10 cellular contexts compared by ENCODE assay signal in genomic region chr5:55175781-55176175, GRCh38. TPM values are rescaled to one million over a fixed set of nuclear protein-coding genes. Genes with fewer than 3 reads are reported as not detected.
DNase-seq lines count a peak whose midpoint lies in the region; ATAC-seq lines count a peak whose summit lies in the region.
"Had no signal": no experiment of that assay in that cellular context is flagged by ENCODE, and none has a peak within 500 bp of the region (broad histone marks: within the 10 kb centered on the region; RNA-seq: fewer than 3 reads in every experiment).

No MANE protein-coding gene starts in this region.

- H3K36me3 Mint-ChIP-seq in activated CD4-positive, alpha-beta T cell treated with anti-CD3 and anti-CD28 coated beads, Interleukin-2, amount 10 ng/mL, durations not matched to agents 7 days and 5 days (ENCODE audit: low read depth): no peaks in the 10 kb centered on the region
- no peaks in the 10 kb centered on the region for H3K36me3 Mint-ChIP-seq in activated naive CD8-positive, alpha-beta T cell

- H3K4me1 ChIP-seq in subcutaneous abdominal adipose tissue (ENCODE audit: control insufficient read depth in 5 of 5, insufficient read depth in 5 of 5, low read length in 5 of 5): peaks cover 6 to 34% (median 28%) of the 10 kb centered on the region in 5 donors

- H3K9me3 ChIP-seq in subcutaneous abdominal adipose tissue (ENCODE audit: control insufficient read depth in 5 of 5, low read length in 5 of 5): no peaks in the 10 kb centered on the region

- ATAC-seq in HG02678 (IDR thresholded peaks at IDR 0.05; ENCODE audit: unreplicated experiment) (no peak), GM21423 (IDR thresholded peaks at IDR 0.05; ENCODE audit: unreplicated experiment) (no peak), GM18498 (IDR thresholded peaks at IDR 0.05; ENCODE audit: unreplicated experiment) (no peak)

- H3K27ac ChIP-seq in subcutaneous abdominal adipose tissue (ENCODE audit: low read depth, low read length): no peak overlapping the region

- no peak for DNase-seq in activated CD4-positive, alpha-beta T cell treated with anti-CD3 and anti-CD28 coated beads, Interleukin-2, amount 10 ng/mL, durations not matched to agents 7 days and 5 days
- no peak for DNase-seq in activated CD4-positive, alpha-beta T cell treated with anti-CD3 and anti-CD28 coated beads, Interleukin-2, amount 50 U/mL, for 1 hour
- peak; percentile 12 for DNase-seq in iPS-NIHi7 (ENCODE audit: extremely low spot score)
- DNase-seq: left cardiac atrium had no signal

- CTCF ChIA-PET in activated CD4-positive, alpha-beta T cell treated with anti-CD3 and anti-CD28 coated beads, Interleukin-2, amount 10 ng/mL, durations not matched to agents 7 days and 5 days (lab: Charles Lee): interaction anchor here (0.6 to 1.1 kb wide), 4 partner anchors 15 to 432 kb away, joined by 3 to 5 read pairs (median 4); partner anchors contain the start of gene GPX8

- H3K27me3 ChIP-seq in subcutaneous abdominal adipose tissue (ENCODE audit: control insufficient read depth in 5 of 5, insufficient read depth in 4 of 5, low read length in 5 of 5): peaks cover 31 to 43% (median 34%) of the 10 kb centered on the region in 5 donors

- H3K4me1 Mint-ChIP-seq in activated CD4-positive, alpha-beta T cell treated with anti-CD3 and anti-CD28 coated beads, Interleukin-2, amount 10 ng/mL, durations not matched to agents 7 days and 5 days: peaks cover 40% of the 10 kb centered on the region
- peaks cover 45% of the 10 kb centered on the region for H3K4me1 Mint-ChIP-seq in activated naive CD8-positive, alpha-beta T cell (ENCODE audit: low read depth)

- H3K27ac Mint-ChIP-seq in activated CD4-positive, alpha-beta T cell treated with anti-CD3 and anti-CD28 coated beads, Interleukin-2, amount 10 ng/mL, durations not matched to agents 7 days and 5 days: no peak overlapping the region
- H3K27ac Mint-ChIP-seq in activated naive CD8-positive, alpha-beta T cell: no peak overlapping the region

- H3K27me3 Mint-ChIP-seq in activated CD4-positive, alpha-beta T cell treated with anti-CD3 and anti-CD28 coated beads, Interleukin-2, amount 10 ng/mL, durations not matched to agents 7 days and 5 days: peaks cover 74% of the 10 kb centered on the region
- H3K27me3 Mint-ChIP-seq in activated naive CD8-positive, alpha-beta T cell: peaks cover 54% of the 10 kb centered on the region

- peak overlapping the region; percentile 46 for H3K4me3 Mint-ChIP-seq in activated CD4-positive, alpha-beta T cell treated with anti-CD3 and anti-CD28 coated beads, Interleukin-2, amount 10 ng/mL, durations not matched to agents 7 days and 5 days
- H3K4me3 Mint-ChIP-seq in activated naive CD8-positive, alpha-beta T cell: peak overlapping the region; percentile 74

- no peaks in the 10 kb centered on the region for H3K36me3 ChIP-seq in subcutaneous abdominal adipose tissue (ENCODE audit: control insufficient read depth in 5 of 5, insufficient read depth in 5 of 5, low read length in 5 of 5)

- H3K4me3 ChIP-seq in subcutaneous abdominal adipose tissue (ENCODE audit: low read depth in 1 of 5, low read length in 5 of 5): peak overlapping the region; percentile 14 to 57 (median 43)

- no peak overlapping the region for H3K9ac ChIP-seq in subcutaneous abdominal adipose tissue (ENCODE audit: low read length in 5 of 5)

- H3K9me3 Mint-ChIP-seq in activated CD4-positive, alpha-beta T cell treated with anti-CD3 and anti-CD28 coated beads, Interleukin-2, amount 10 ng/mL, durations not matched to agents 7 days and 5 days: no peaks in the 10 kb centered on the region
- no peaks in the 10 kb centered on the region for H3K9me3 Mint-ChIP-seq in activated naive CD8-positive, alpha-beta T cell (ENCODE audit: low read depth)

- POLR2A ChIA-PET in activated CD4-positive, alpha-beta T cell treated with anti-CD3 and anti-CD28 coated beads, Interleukin-2, amount 10 ng/mL, durations not matched to agents 7 days and 5 days (lab: Charles Lee): no interaction called here

RNA-seq across cellular contexts. Expression of gene CDC20B, which starts 2.8 kb away (rescaled TPM):
- total RNA-seq in activated CD4-positive, alpha-beta T cell treated with anti-CD3 and anti-CD28 coated beads, Interleukin-2, amount 10 ng/mL, durations not matched to agents 7 days and 5 days: under 1 TPM in 1 of 2 experiments, not detected in 1; 0.12 TPM
- total RNA-seq: aorta, left cardiac atrium had no signal

RNA-seq across cellular contexts. Expression of gene GPX8, which starts 15.8 kb away (rescaled TPM):
- not detected for total RNA-seq in activated CD4-positive, alpha-beta T cell treated with anti-CD3 and anti-CD28 coated beads, Interleukin-2, amount 10 ng/mL, durations not matched to agents 7 days and 5 days

RNA-seq across cellular contexts. Expression of gene MCIDAS, which starts 51.3 kb away (rescaled TPM):
- not detected for total RNA-seq in activated CD4-positive, alpha-beta T cell treated with anti-CD3 and anti-CD28 coated beads, Interleukin-2, amount 10 ng/mL, durations not matched to agents 7 days and 5 days
- total RNA-seq: left cardiac atrium had no signal

RNA-seq across cellular contexts. Expression of gene CCNO, which starts 57.6 kb away (rescaled TPM):
- total RNA-seq in activated CD4-positive, alpha-beta T cell treated with anti-CD3 and anti-CD28 coated beads, Interleukin-2, amount 10 ng/mL, durations not matched to agents 7 days and 5 days: not detected
